Comparison of ENCODE assay signal across 21 cellular contexts in the genomic region with DNA sequence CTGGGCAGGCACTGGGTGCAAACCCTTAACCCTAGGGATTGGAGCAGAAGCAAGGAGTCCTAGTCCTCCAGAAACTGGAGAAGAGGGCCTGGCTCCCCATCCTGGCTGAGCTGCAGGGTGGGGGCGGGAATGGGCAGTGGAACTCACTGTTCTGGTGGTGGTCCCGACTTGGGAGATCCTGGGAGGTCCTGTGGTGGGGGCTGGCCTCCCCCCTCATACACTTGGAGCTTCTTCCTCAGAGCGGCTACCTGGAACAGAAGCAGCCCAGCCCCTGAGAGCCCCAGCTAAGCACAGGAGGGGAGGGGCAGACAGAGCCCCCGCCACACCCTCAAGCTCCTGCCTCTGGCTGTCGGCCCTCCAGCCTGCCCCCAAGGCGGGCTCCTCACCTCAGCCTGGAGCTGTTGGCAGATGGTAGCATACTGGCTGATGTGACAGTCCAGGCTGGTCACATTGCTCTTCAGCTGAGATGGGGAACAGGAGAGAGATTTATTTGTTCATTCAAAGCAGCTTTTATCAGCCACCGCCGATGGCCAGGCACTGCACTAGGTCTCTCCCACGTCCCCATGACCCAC. TPM values are rescaled to one million over a fixed set of nuclear protein-coding genes. Genes with fewer than 3 reads are reported as not detected.
DNase-seq lines count a peak whose midpoint lies in the region; ATAC-seq, FAIRE-seq and TF ChIP-seq lines count a peak whose summit lies in the region.
"Had no signal": no experiment of that assay in that cellular context is flagged by ENCODE, and none has a peak within 500 bp of the region (broad histone marks: within the 10 kb centered on the region; RNA-seq: fewer than 3 reads in every experiment).

No MANE protein-coding gene starts in this region.

- no peaks in the 10 kb centered on the region for H3K27me3 Mint-ChIP-seq in chondrocyte (ENCODE audit: low read depth)

- no peak for FAIRE-seq in kidney (lab: Jason Lieb, UNC)
- FAIRE-seq: A204.1 had no signal

- no peaks in the 10 kb centered on the region for H3K4me1 Mint-ChIP-seq in chondrocyte (ENCODE audit: low read depth)

- H3K36me3 ChIP-seq in kidney (ENCODE audit: control insufficient read depth in 1 of 2, insufficient read depth in 2 of 2, low read length in 2 of 2) (no peaks in the 10 kb centered on the region), spleen (peaks cover 0 to 86% (median 0%) of the 10 kb centered on the region in 6 donors)

- H3K4me3 ChIP-seq in kidney (ENCODE audit: low read length in 2 of 2) (no peak overlapping the region), spleen (no peak overlapping the region)
- H3K4me3 ChIP-seq: BLaER1, PC-9 had no signal

- POLR2A ChIA-PET in HEK293T (lab: Yijun Ruan, JAX), result interaction anchor here (1.8 kb wide), 1 partner anchor 12 kb away, joined by 5 read pairs; no protein-coding TSS in a partner anchor

- H3K4me3 Mint-ChIP-seq in chondrocyte (ENCODE audit: unreplicated experiment), result no peak overlapping the region
- H3K4me3 Mint-ChIP-seq: CD8-positive, alpha-beta T cell had no signal

- H3K4me1 ChIP-seq in kidney (ENCODE audit: control insufficient read depth in 1 of 2, insufficient read depth in 1 of 2, low read depth in 1 of 2, low read length in 2 of 2) (no peaks in the 10 kb centered on the region), spleen (no peaks in the 10 kb centered on the region)
- H3K4me1 ChIP-seq: BLaER1 had no signal

- intact Hi-C loops in Right ventricle myocardium inferior (cut with DNase I), result no loop called here
- intact Hi-C loops in cardiac septum (cut with DNase I), result no loop called here
- intact Hi-C loops in kidney (cut with DNase I), result no loop called here
- intact Hi-C loops in spleen (cut with DNase I; ENCODE audit: low total_unique reads), result no loop called here

- DNase-seq in Right ventricle myocardium inferior (ENCODE audit: missing footprints), result no peak
- no peak for DNase-seq in cardiac septum (ENCODE audit: low spot score)
- DNase-seq in chondrocyte (ENCODE audit: low spot score), result peak; percentile 64
- peak; percentile 34 for DNase-seq in kidney
- peak; percentile 39 for DNase-seq in spleen
- no peak for DNase-seq in NCI-H1694 treated with DMSO at 0.1 percent for 48 hours (lab: John Stamatoyannopoulos, UW)
- no peak for DNase-seq in HEK293T (ENCODE audit: extremely low spot score)
- DNase-seq in activated gamma-delta T cell treated with Interleukin-2 at 50 U/mL for 16 hours, result no peak
- DNase-seq: CD8-positive, alpha-beta T cell; DMS79; KBM-7; MV-4-11; NCI-H1417; NCI-H1930; NCI-H2171; NCI-H446 treated with DMSO at 0.1 percent for 48 hours; NCI-H774; PC-9 had no signal

- no peaks in the 10 kb centered on the region for H3K36me3 Mint-ChIP-seq in chondrocyte (ENCODE audit: low read depth)
- H3K36me3 Mint-ChIP-seq: CD8-positive, alpha-beta T cell had no signal

- TF ChIP-seq POLR2A in spleen (IDR thresholded peaks at IDR 0.05), result no peak

- no peak for TF ChIP-seq CTCF in chondrocyte (IDR thresholded peaks at IDR 0.05)
- TF ChIP-seq CTCF in kidney (IDR thresholded peaks at IDR 0.05; ENCODE audit: borderline replicate concordance, extremely low read depth, insufficient read depth), result no peak
- no peak for TF ChIP-seq CTCF in spleen (IDR thresholded peaks at IDR 0.05 in 8 of 11, conservative IDR thresholded peaks at IDR 0.05 in 3 of 11)

- H3K27ac ChIP-seq in kidney (ENCODE audit: low read depth in 2 of 2, low read length in 2 of 2) (no peak overlapping the region), spleen (no peak overlapping the region)
- H3K27ac ChIP-seq: BLaER1, PC-9 had no signal

- H3K27ac Mint-ChIP-seq in chondrocyte (ENCODE audit: unreplicated experiment), result no peak overlapping the region

- H3K9me3 ChIP-seq in kidney (ENCODE audit: control insufficient read depth in 1 of 2, low read length in 2 of 2) (no peaks in the 10 kb centered on the region), spleen (no peaks in the 10 kb centered on the region)
- H3K9me3 ChIP-seq: BLaER1 had no signal

- WGBS in spleen, 5 donors, result 88 to 94% (median 91%) methylated on average over 7 to 9 of the region's 9 CpGs

- no peaks in the 10 kb centered on the region for H3K27me3 ChIP-seq in spleen (replicated peaks in 1 of 7)
- H3K27me3 ChIP-seq: BLaER1 had no signal

- H3K9me3 Mint-ChIP-seq in chondrocyte (ENCODE audit: low read depth), result no peaks in the 10 kb centered on the region
- H3K9me3 Mint-ChIP-seq: CD8-positive, alpha-beta T cell had no signal

- ATAC-seq in Right ventricle myocardium inferior, result peak; percentile 73
- ATAC-seq: CD8-positive, alpha-beta T cell; HCT116 had no signal

- CTCF ChIA-PET in HEK293T (lab: Yijun Ruan, JAX), result interaction anchor here (0.6 kb wide), 1 partner anchor 21 kb away, joined by 3 read pairs; no protein-coding TSS in a partner anchor

- H3K9ac ChIP-seq in kidney (ENCODE audit: low read length in 2 of 2), result no peak overlapping the region
- H3K9ac ChIP-seq: BLaER1 had no signal

TF ChIP-seq in HEK293T, 16 proteins besides CTCF, POLR2A, EP300 and RAD21:
- TF ChIP-seq ELF4 (IDR thresholded peaks at IDR 0.05) (no peak), FOXK2 (IDR thresholded peaks at IDR 0.05) (no peak), HDGF (IDR thresholded peaks at IDR 0.05; ENCODE audit: borderline replicate concordance) (no peak)

RNA-seq across cellular contexts. Expression of gene KIF18B, which starts 15.0 kb away (rescaled TPM):
- total RNA-seq in Right ventricle myocardium inferior (2.5 TPM), cardiac septum (0.13 TPM), chondrocyte (3.9 to 7.7 TPM (median 5.2 TPM) in 3 replicates), kidney (0.44 TPM), spleen (1 to 10 TPM; 1.1 to 5.8 (median 4.4) TPM)
- polyA plus RNA-seq in kidney (ENCODE audit: insufficient read depth, low read depth, low replicate concordance) (not detected), spleen (1 to 10 TPM in 2 of 3 donors, under 1 TPM in 1; 0.26 to 1.5 (median 1.2) TPM)

RNA-seq across cellular contexts. Expression of gene GFAP, which starts 17.3 kb away (rescaled TPM):
- 3.7 TPM for total RNA-seq in Right ventricle myocardium inferior
- total RNA-seq in cardiac septum, result 7.0 TPM
- 0.55 to 1.0 TPM in 2 of 3 replicates, not detected in the other for total RNA-seq in chondrocyte
- total RNA-seq in kidney, result 1.4 TPM
- 2.3 TPM for polyA plus RNA-seq in kidney (ENCODE audit: insufficient read depth, low read depth, low replicate concordance)
- 1 to 10 TPM in 1 of 7 donors, under 1 TPM in 2, not detected in 4; 0.41 to 1.7 (median 0.54) TPM for total RNA-seq in spleen
- under 1 TPM in 2 of 3 donors, not detected in 1; 0.32 to 0.61 TPM for polyA plus RNA-seq in spleen
- total RNA-seq: CD8-positive, alpha-beta T cell; PC-9 had no signal

RNA-seq across cellular contexts. Expression of gene EFTUD2, which starts 33.4 kb away (rescaled TPM):
- total RNA-seq in Right ventricle myocardium inferior (68.1 TPM), cardiac septum (62.0 TPM), chondrocyte (71.9 to 99.2 TPM (median 75.9 TPM) in 3 replicates), kidney (98.4 TPM), spleen (100 to 1,000 TPM in 6 of 7 donors, 10 to 100 TPM in 1; 77.4 to 140 (median 104) TPM)
- polyA plus RNA-seq in kidney (ENCODE audit: insufficient read depth, low read depth, low replicate concordance) (37.9 TPM), spleen (10 to 100 TPM; 39.0 to 44.0 (median 43.6) TPM)

RNA-seq across cellular contexts. Expression of gene C1QL1, which starts 35.5 kb away (rescaled TPM):
- total RNA-seq in Right ventricle myocardium inferior (11.3 TPM), cardiac septum (0.97 TPM), chondrocyte (1.6 to 2.8 TPM (median 2.0 TPM) in 3 replicates), kidney (0.76 TPM), spleen (under 1 TPM in 1 of 7 donors, not detected in 6; 0.20 TPM)
- polyA plus RNA-seq in kidney (ENCODE audit: insufficient read depth, low read depth, low replicate concordance) (25.4 TPM), spleen (under 1 TPM in 1 of 3 donors, not detected in 2; 0.38 TPM)
- total RNA-seq: CD8-positive, alpha-beta T cell had no signal

Comparison
In these comparisons a context has a peak if more than half of its experiments do, and no peak if none do; other contexts are left out.
1. DNase-seq: peak in chondrocyte (single experiment), kidney (single experiment) and spleen (single experiment); none in Right ventricle myocardium inferior (single experiment), cardiac septum (single experiment), NCI-H1694 treated with DMSO at 0.1 percent for 48 hours (single experiment), HEK293T (single experiment) and activated gamma-delta T cell treated with Interleukin-2 at 50 U/mL for 16 hours (single experiment).